13 cellular contexts compared by ENCODE assay signal in genomic region chr9:128887914-128888350, GRCh38. TPM values are rescaled to one million over a fixed set of nuclear protein-coding genes. Genes with fewer than 3 reads are reported as not detected.
DNase-seq lines count a peak whose midpoint lies in the region; ATAC-seq, FAIRE-seq and TF ChIP-seq lines count a peak whose summit lies in the region.
"Had no signal": no experiment of that assay in that cellular context is flagged by ENCODE, and none has a peak within 500 bp of the region (broad histone marks: within the 10 kb centered on the region; RNA-seq: fewer than 3 reads in every experiment).

No MANE protein-coding gene starts in this region.

- no peak overlapping the region for H3K4me3 Mint-ChIP-seq in HFFc6

- no peak for TF ChIP-seq CTCF in HFFc6 (IDR thresholded peaks at IDR 0.05)
- no peak for TF ChIP-seq CTCF in D721Med (IDR thresholded peaks at IDR 0.05; ENCODE audit: insufficient read depth, missing control alignments)

- peaks cover 71% of the 10 kb centered on the region for H3K4me1 Mint-ChIP-seq in HFFc6 (ENCODE audit: low read depth)

- DNase-seq in HFFc6 (no peak), iPS DF 19.7 (ENCODE audit: low read depth, low spot score) (peak; percentile 93), smooth muscle cell of the brain vasculature (ENCODE audit: low read depth, low spot score) (peak; percentile 69), AG08396 (ENCODE audit: low spot score) (no peak), D721Med (ENCODE audit: insufficient read length, low spot score) (no peak)
- no peak for DNase-seq in activated CD4-positive, alpha-beta T cell treated with anti-CD3 and anti-CD28 coated beads for 4 hours
- DNase-seq: Caco-2; erythroblast; NCI-H1092; stimulated activated CD4-positive, alpha-beta T cell treated with anti-CD3 and anti-CD28 coated beads, Interleukin-2, amount 100 ng/mL, for 48 hours had no signal

- no peaks in the 10 kb centered on the region for H3K9me3 Mint-ChIP-seq in HFFc6

- FAIRE-seq in D721Med (lab: Jason Lieb, UNC), result no peak

- H3K36me3 Mint-ChIP-seq in HFFc6 (ENCODE audit: low read depth), result peaks cover 35% of the 10 kb centered on the region

- no peaks in the 10 kb centered on the region; the same call in 1 of the 2 replicates for H3K27me3 Mint-ChIP-seq in HFFc6 (ENCODE audit: insufficient read depth)

- ATAC-seq in GM21526 (IDR thresholded peaks at IDR 0.05; ENCODE audit: low FRiP score, unreplicated experiment), result no peak

- peak overlapping the region; percentile 44 for H3K27ac ChIP-seq in angular gyrus (ENCODE audit: low read depth, low read length)

- peak overlapping the region; percentile 16; the same call in 1 of the 2 replicates for H3K27ac Mint-ChIP-seq in HFFc6

RNA-seq across cellular contexts. Expression of gene LRRC8A, which starts 6.0 kb away (rescaled TPM):
- total RNA-seq in HFFc6 (2021; fragmentation: NEBNext Ultra II Directional; extraction: Animal tissue kit (Norgen Biotek cat#: 25700)), result 10 to 100 TPM; 37.8 to 51.9 (median 39.6) TPM

RNA-seq across cellular contexts. Expression of gene KYAT1, which starts 6.2 kb away (rescaled TPM):
- 1 to 10 TPM; 6.7 to 9.0 (median 8.3) TPM for total RNA-seq in HFFc6 (2021; fragmentation: NEBNext Ultra II Directional; extraction: Animal tissue kit (Norgen Biotek cat#: 25700))

RNA-seq across cellular contexts. Expression of gene PHYHD1, which starts 32.9 kb away (rescaled TPM):
- total RNA-seq in HFFc6 (2021; fragmentation: NEBNext Ultra II Directional; extraction: Animal tissue kit (Norgen Biotek cat#: 25700)), result 10 to 100 TPM in 3 of 6 experiments, 1 to 10 TPM in 3; 6.8 to 13.9 (median 10.0) TPM
- total RNA-seq: H4 had no signal

RNA-seq across cellular contexts. Expression of gene SPOUT1, which starts 58.3 kb away (rescaled TPM):
- total RNA-seq in HFFc6 (2021; fragmentation: NEBNext Ultra II Directional; extraction: Animal tissue kit (Norgen Biotek cat#: 25700)), result 10 to 100 TPM; 33.2 to 46.8 (median 38.2) TPM

RNA-seq across cellular contexts. Expression of gene DOLK, which starts 59.5 kb away (rescaled TPM):
- 10 to 100 TPM; 27.8 to 34.4 (median 31.6) TPM for total RNA-seq in HFFc6 (2021; fragmentation: NEBNext Ultra II Directional; extraction: Animal tissue kit (Norgen Biotek cat#: 25700))

Comparison
In these comparisons a context has a peak if more than half of its experiments do, and no peak if none do; other contexts are left out.
1. DNase-seq: peak in iPS DF 19.7 (single experiment) and smooth muscle cell of the brain vasculature (single experiment); none in HFFc6 (single experiment), AG08396 (single experiment), activated CD4-positive, alpha-beta T cell treated with anti-CD3 and anti-CD28 coated beads for 4 hours (0 of 2) and D721Med (single experiment).